19 cellular contexts compared by ENCODE assay signal in genomic region chr10:124713679-124714298, GRCh38. TPM values are rescaled to one million over a fixed set of nuclear protein-coding genes. Genes with fewer than 3 reads are reported as not detected.
DNase-seq lines count a peak whose midpoint lies in the region; ATAC-seq, FAIRE-seq and TF ChIP-seq lines count a peak whose summit lies in the region.
"Had no signal": no experiment of that assay in that cellular context is flagged by ENCODE, and none has a peak within 500 bp of the region (broad histone marks: within the 10 kb centered on the region; RNA-seq: fewer than 3 reads in every experiment).

No MANE protein-coding gene starts in this region.

- H3K79me2 ChIP-seq in HepG2 (ENCODE audit: insufficient read depth, low read length) (peaks cover 19% of the 10 kb centered on the region), neural progenitor cell (ENCODE audit: low read depth) (peaks cover 92% of the 10 kb centered on the region)

- no peak for TF ChIP-seq POLR2A in HepG2 (IDR thresholded peaks at IDR 0.05; ENCODE audit: insufficient read depth in 1 of 2, low read depth in 2 of 2, low read length in 2 of 2)
- no peak for TF ChIP-seq POLR2A in right lobe of liver (IDR thresholded peaks at IDR 0.05)
- no peak for TF ChIP-seq POLR2A in stomach (IDR thresholded peaks at IDR 0.05)

- peaks cover 77% of the 10 kb centered on the region for H3K4me1 Mint-ChIP-seq in neural progenitor cell

- peak overlapping the region; percentile 43 for H3K27ac Mint-ChIP-seq in neural progenitor cell

- H3K9ac ChIP-seq in HepG2 (ENCODE audit: insufficient read depth, low read depth, low read length) (no peak overlapping the region), neural progenitor cell (peak overlapping the region; percentile 28)

- POLR2A ChIA-PET in HepG2 (lab: Yijun Ruan, JAX): no interaction called here

- no peak overlapping the region for H3K4me3 ChIP-seq in HepG2 (replicated peaks in 1 of 3; ENCODE audit: insufficient read depth in 1 of 3, low read depth in 2 of 3, low read length in 3 of 3)
- no peak overlapping the region for H3K4me3 ChIP-seq in right lobe of liver
- no peak overlapping the region for H3K4me3 ChIP-seq in neural progenitor cell
- H3K4me3 ChIP-seq in stomach: no peak overlapping the region

- no peaks in the 10 kb centered on the region for H3K36me3 Mint-ChIP-seq in neural progenitor cell

- H3K27me3 ChIP-seq in HepG2 (ENCODE audit: control insufficient read depth in 1 of 2, insufficient read depth in 2 of 2, low read length in 2 of 2): no peaks in the 10 kb centered on the region
- no peaks in the 10 kb centered on the region for H3K27me3 ChIP-seq in right lobe of liver
- no peaks in the 10 kb centered on the region for H3K27me3 ChIP-seq in neural progenitor cell
- H3K27me3 ChIP-seq in stomach: no peaks in the 10 kb centered on the region

- H3K36me3 ChIP-seq in HepG2 (replicated peaks in 1 of 2; ENCODE audit: control insufficient read depth in 1 of 2, insufficient read depth in 2 of 2, low read length in 2 of 2): no peaks in the 10 kb centered on the region
- no peaks in the 10 kb centered on the region for H3K36me3 ChIP-seq in right lobe of liver
- no peaks in the 10 kb centered on the region for H3K36me3 ChIP-seq in neural progenitor cell
- no peaks in the 10 kb centered on the region for H3K36me3 ChIP-seq in stomach

- H3K9me3 ChIP-seq in HepG2 (ENCODE audit: low read length) (no peaks in the 10 kb centered on the region), right lobe of liver (no peaks in the 10 kb centered on the region), neural progenitor cell (ENCODE audit: low read depth) (no peaks in the 10 kb centered on the region), stomach (no peaks in the 10 kb centered on the region)

- no peak overlapping the region for H3K4me3 Mint-ChIP-seq in neural progenitor cell

- peaks cover 85% of the 10 kb centered on the region for H3K4me1 ChIP-seq in HepG2 (ENCODE audit: insufficient read depth, low read length)
- peaks cover 0 to 31% (median 6%) of the 10 kb centered on the region in 4 donors for H3K4me1 ChIP-seq in right lobe of liver
- H3K4me1 ChIP-seq in neural progenitor cell: peaks cover 37% of the 10 kb centered on the region
- peaks cover 30 to 88% (median 69%) of the 10 kb centered on the region in 4 donors for H3K4me1 ChIP-seq in stomach

- H2AFZ ChIP-seq in HepG2 (ENCODE audit: low read length): no peak overlapping the region
- no peak overlapping the region for H2AFZ ChIP-seq in neural progenitor cell (replicated peaks)

- in situ Hi-C loops in HepG2 (cut with HindIII; ENCODE audit: extremely low pct_ligation_motif_present, low pct_unique_long_range_greater_than_20kb): no loop called here

- H4K20me1 ChIP-seq in HepG2 (ENCODE audit: insufficient read depth, low read length): no peaks in the 10 kb centered on the region
- H4K20me1 ChIP-seq in neural progenitor cell (ENCODE audit: low read depth): peaks cover 93% of the 10 kb centered on the region

- no peaks in the 10 kb centered on the region for H3K9me3 Mint-ChIP-seq in neural progenitor cell

- H3F3A ChIP-seq in neural progenitor cell (ENCODE audit: low read depth): peaks cover 24% of the 10 kb centered on the region

- ATAC-seq in HepG2 (no peak), right lobe of liver (no peak), GM19324 (IDR thresholded peaks at IDR 0.05; ENCODE audit: low FRiP score, unreplicated experiment) (no peak)
- ATAC-seq: PC-3 had no signal

- no peaks in the 10 kb centered on the region for H3K27me3 Mint-ChIP-seq in neural progenitor cell (ENCODE audit: insufficient read depth, low read depth)

- TF ChIP-seq RAD21 in HepG2 (CRISPR knock-in tag; IDR thresholded peaks at IDR 0.05): no peak

- DNase-seq in HepG2 (ENCODE audit: low spot score) (no peak), right lobe of liver (no peak), dermis blood vessel endothelial cell (peak; percentile 33), neural progenitor cell (ENCODE audit: low spot score) (no peak), HuH-7.5 (ENCODE audit: low spot score) (no peak), stomach (no peak), HK-2 (ENCODE audit: unreplicated experiment) (no peak)
- DNase-seq: activated CD4-positive, CD25-positive, alpha-beta regulatory T cell; activated T-cell treated with anti-CD3 and anti-CD28 coated beads for 4 hours; AML-193; DMS79; erythroblast; glutamatergic neuron; kidney; NCI-H1436; NCI-H446; PC-3; stimulated activated CD4-positive, alpha-beta T cell treated with anti-CD3 and anti-CD28 coated beads, Interleukin-2, amount 100 ng/mL, for 48 hours had no signal

- BruUV-seq in HepG2 (replicated peaks; lab: Mats Ljungman, UMichigan): no TSS peak

- 76% methylated on average over 9 of the region's 10 CpGs for WGBS in HepG2 (ENCODE audit: low lambda C conversion rate)
- 50% methylated on average over 5 of the region's 10 CpGs for WGBS in right lobe of liver (ENCODE audit: insufficient coverage, low coverage, low lambda C conversion rate, missing lambda C conversion rate)
- 65 to 68% (median 67%) methylated on average over 10 of the region's 10 CpGs for whole genome bisulfite sequencing in stomach, 5 donors

- CTCF ChIA-PET in HepG2 (lab: Yijun Ruan, JAX; ENCODE audit: low intra/inter-chr PET ratio, low total read pairs): no interaction called here

- no peak for TF ChIP-seq CTCF in HepG2 (CRISPR knock-in tag; IDR thresholded peaks at IDR 0.05)
- no peak for TF ChIP-seq CTCF in right lobe of liver (IDR thresholded peaks at IDR 0.05)
- TF ChIP-seq CTCF in neural progenitor cell (IDR thresholded peaks at IDR 0.05): no peak
- TF ChIP-seq CTCF in stomach (IDR thresholded peaks at IDR 0.05): no peak

- peak; percentile 42 for FAIRE-seq in HepG2 (lab: Jason Lieb, UNC)
- FAIRE-seq: kidney had no signal

- peak overlapping the region; percentile 33 for H3K27ac ChIP-seq in HepG2 (ENCODE audit: extremely low read length, insufficient read depth, low read length)
- H3K27ac ChIP-seq in right lobe of liver: peak overlapping the region in 1 of 3 donors; percentile 18
- peak overlapping the region; percentile 70 for H3K27ac ChIP-seq in neural progenitor cell
- peak overlapping the region in 1 of 5 donors; percentile 32 for H3K27ac ChIP-seq in stomach

- H3K4me2 ChIP-seq in HepG2 (ENCODE audit: low read depth, low read length) (no peak overlapping the region), neural progenitor cell (no peak overlapping the region)

- TF ChIP-seq EP300 in HepG2 (IDR thresholded peaks at IDR 0.05; ENCODE audit: low read depth in 2 of 2, low read length in 2 of 2) (no peak), HepG2 (CRISPR knock-in tag; IDR thresholded peaks at IDR 0.05; ENCODE audit: borderline replicate concordance) (no peak), stomach (IDR thresholded peaks at IDR 0.05) (no peak)

- intact Hi-C loops in HepG2 (cut with micrococcal nuclease; ENCODE audit: unreplicated experiment) (no loop called here), right lobe of liver (cut with DNase I) (no loop called here), stomach (cut with DNase I; ENCODE audit: low total_unique reads) (no loop called here)

TF ChIP-seq in HepG2, 621 proteins besides CTCF, POLR2A, EP300 and RAD21 (continues in another document):
- no peak for TF ChIP-seq ZSCAN30 (CRISPR knock-in tag; IDR thresholded peaks at IDR 0.05)
- TF ChIP-seq ZNF441 (CRISPR knock-in tag; IDR thresholded peaks at IDR 0.05; ENCODE audit: borderline replicate concordance): no peak

RNA-seq across cellular contexts. Expression of gene FAM53B, which starts 30.4 kb away (rescaled TPM):
- total RNA-seq in HepG2 (2016; rRNA removed; fragmentation: Illumina TruSeq; extraction: Trizol): 17.6 and 19.3 TPM in 2 replicates
- total RNA-seq in HepG2 (2016; cell fraction: cytosol; rRNA removed; fragmentation: Illumina TruSeq; extraction: Trizol; ENCODE audit: low read depth): 37.4 and 40.4 TPM in 2 replicates
- 15.2 and 19.1 TPM in 2 replicates for total RNA-seq in HepG2 (2016; cell fraction: insoluble cytoplasmic fraction; rRNA removed; fragmentation: Illumina TruSeq; extraction: Trizol)
- 19.0 and 21.2 TPM in 2 replicates for total RNA-seq in HepG2 (2016; cell fraction: membrane; rRNA removed; fragmentation: Illumina TruSeq; extraction: Trizol)
- total RNA-seq in HepG2 (2016; cell fraction: nucleus; rRNA removed; fragmentation: Illumina TruSeq; extraction: Trizol): 13.6 and 18.0 TPM in 2 replicates
- polyA plus RNA-seq in HepG2 (2011; rRNA removed): 5.8 and 6.4 TPM in 2 replicates
- polyA plus RNA-seq in HepG2 (2011; cell fraction: cytosol; rRNA removed): 4.7 and 7.2 TPM in 2 replicates
- 7.7 and 11.9 TPM in 2 replicates for polyA plus RNA-seq in HepG2 (2011; cell fraction: nucleus; rRNA removed)
- polyA plus RNA-seq in HepG2 (2012): 3.5 and 5.6 TPM in 2 replicates
- polyA plus RNA-seq in HepG2 (2016; cell fraction: cytosol; fragmentation: Illumina TruSeq; extraction: Trizol; ENCODE audit: low read depth): 0.71 and 0.72 TPM in 2 replicates
- polyA plus RNA-seq in HepG2 (2016; cell fraction: insoluble cytoplasmic fraction; fragmentation: Illumina TruSeq; extraction: Trizol; ENCODE audit: low read depth): 10.3 and 11.4 TPM in 2 replicates
- 3.6 and 4.1 TPM in 2 replicates for polyA plus RNA-seq in HepG2 (2016; cell fraction: membrane; fragmentation: Illumina TruSeq; extraction: Trizol; ENCODE audit: low read depth)
- 13.5 and 14.8 TPM in 2 replicates for polyA plus RNA-seq in HepG2 (2016; cell fraction: nucleus; fragmentation: Illumina TruSeq; extraction: Trizol; ENCODE audit: insufficient read depth, low read depth)
- 28.7 and 33.7 TPM in 2 replicates for polyA minus RNA-seq in HepG2 (2011; rRNA and poly(A)+ RNA removed; ENCODE audit: low replicate concordance)
- 7.5 and 12.7 TPM in 2 replicates for polyA minus RNA-seq in HepG2 (2011; cell fraction: cytosol; rRNA and poly(A)+ RNA removed)
- polyA minus RNA-seq in HepG2 (2011; cell fraction: nucleus; rRNA and poly(A)+ RNA removed): 9.5 and 10.1 TPM in 2 replicates
- 10 to 100 TPM in 1 of 6 experiments, 1 to 10 TPM in 5; 4.4 to 10.8 (median 4.8) TPM for total RNA-seq in right lobe of liver
- 30.5 and 36.5 TPM in 2 replicates for total RNA-seq in dermis blood vessel endothelial cell
- total RNA-seq in neural progenitor cell (ENCODE audit: low replicate concordance): 15.3 and 44.1 TPM in 2 replicates
- total RNA-seq in stomach: 10 to 100 TPM in 4 of 5 donors, 1 to 10 TPM in 1; 9.4 to 46.9 (median 19.3) TPM
- 1 to 10 TPM; 5.7 to 9.3 (median 8.2) TPM for polyA plus RNA-seq in stomach
